ENCODE assay signal across 10 cellular contexts in the genomic region with DNA sequence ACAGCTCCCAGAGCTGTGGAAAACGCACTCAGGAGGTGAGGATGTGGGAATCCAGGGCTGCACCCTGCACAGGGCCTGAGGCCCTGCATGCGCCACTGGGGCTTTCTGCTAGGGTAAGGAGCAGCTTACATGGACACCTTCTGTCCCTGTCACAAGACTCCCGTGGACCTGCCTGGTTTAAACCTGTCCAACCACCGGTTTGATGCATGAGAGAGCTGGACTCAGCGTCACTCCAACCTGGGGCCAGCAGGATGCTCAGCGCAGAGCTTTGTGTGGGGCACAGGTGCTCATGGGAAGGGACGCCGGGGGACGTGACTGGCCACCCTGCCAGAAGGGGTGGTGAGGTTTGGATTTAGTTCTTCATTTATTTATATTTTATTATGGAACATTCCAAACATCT.
"Had no signal": no experiment of that assay in that cellular context is flagged by ENCODE, and none has a peak within 500 bp of the region (broad histone marks: within the 10 kb centered on the region; RNA-seq: fewer than 3 reads in every experiment).

No MANE protein-coding gene starts in this region.

- DNase-seq: activated CD4-positive, alpha-beta T cell treated with anti-CD3 and anti-CD28 coated beads for 1 hour; activated CD4-positive, alpha-beta T cell treated with anti-CD3 and anti-CD28 coated beads, Interleukin-2, amount 50 U/mL, for 4 hours; activated naive CD4-positive, alpha-beta T cell treated with anti-CD3 and anti-CD28 coated beads, Interleukin-2, amount 50 U/mL, for 16 hours; activated T-cell treated with anti-CD3 and anti-CD28 coated beads, Interleukin-2, amount 50 U/mL, for 1 hour; left colon; stimulated activated CD4-positive, alpha-beta T cell treated with anti-CD3 and anti-CD28 coated beads, Interleukin-4, amount 100 ng/mL, for 24 hours; stimulated activated naive CD4-positive, alpha-beta T cell treated with Interleukin-2 at 50 U/mL for 16 hours had no signal

- H3K36me3 ChIP-seq: esophagus muscularis mucosa, neutrophil had no signal

- ATAC-seq: left colon had no signal

- H3K9me3 ChIP-seq: esophagus muscularis mucosa, neutrophil had no signal

- H3K4me3 ChIP-seq: esophagus muscularis mucosa, skin epidermis had no signal

- H3K27ac ChIP-seq: esophagus muscularis mucosa, neutrophil, skin epidermis had no signal
